ENCODE assay signal across 1 cellular context in the genomic region with DNA sequence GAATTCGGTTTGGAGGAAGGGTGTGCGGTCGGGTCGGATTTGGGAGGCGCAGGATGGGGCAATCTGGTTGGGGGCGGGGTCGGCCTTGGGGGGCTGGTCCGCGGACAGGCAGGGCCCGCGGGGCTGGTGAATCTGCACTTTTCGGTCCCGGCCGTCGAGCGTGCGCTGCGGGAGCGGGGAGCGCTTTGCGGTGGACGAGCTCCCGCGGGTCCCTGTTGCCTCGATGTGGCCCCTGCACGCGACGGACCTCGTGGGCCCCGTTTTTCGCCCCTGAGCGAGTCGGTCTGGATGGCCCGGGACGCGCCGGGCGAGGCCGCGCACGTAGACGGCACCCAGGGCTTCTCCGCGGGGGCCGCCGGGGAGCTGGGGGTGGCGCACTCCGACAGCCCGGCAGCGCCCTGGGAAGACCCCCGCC.
A peak's percentile ranks its signal among the peaks of the same experiment; 100 is the strongest.
TF ChIP-seq lines count a peak whose summit lies in the region.

No MANE protein-coding gene starts in this region.

TF ChIP-seq in HepG2, 621 proteins besides CTCF, POLR2A, EP300 and RAD21 (continues in another document):
- TF ChIP-seq ZNF142 (CRISPR knock-in tag; IDR thresholded peaks at IDR 0.05) (peak; percentile 68; the same call in 1 of the 2 replicates), ZBTB34 (CRISPR knock-in tag; IDR thresholded peaks at IDR 0.05) (no peak), THAP9 (CRISPR knock-in tag; IDR thresholded peaks at IDR 0.05; ENCODE audit: borderline replicate concordance) (no peak), HMG20A (CRISPR knock-in tag; IDR thresholded peaks at IDR 0.05; ENCODE audit: borderline replicate concordance) (no peak), ZNF768 (CRISPR knock-in tag; IDR thresholded peaks at IDR 0.05) (0 out of 2 replicates have a peak, but pooled peaks have one; percentile 8), PATZ1 (CRISPR knock-in tag; IDR thresholded peaks at IDR 0.05) (peak; percentile 37; the same call in 1 of the 2 replicates), SPEN (CRISPR knock-in tag; IDR thresholded peaks at IDR 0.05; ENCODE audit: low read depth) (0 out of 2 replicates have a peak, but pooled peaks have one; percentile 16), KMT2A (CRISPR knock-in tag; IDR thresholded peaks at IDR 0.05) (no peak), REL (CRISPR knock-in tag; conservative IDR thresholded peaks at IDR 0.05) (peak; percentile 56; the same call in 1 of the 2 replicates)
- TF ChIP-seq, protein P1, sequence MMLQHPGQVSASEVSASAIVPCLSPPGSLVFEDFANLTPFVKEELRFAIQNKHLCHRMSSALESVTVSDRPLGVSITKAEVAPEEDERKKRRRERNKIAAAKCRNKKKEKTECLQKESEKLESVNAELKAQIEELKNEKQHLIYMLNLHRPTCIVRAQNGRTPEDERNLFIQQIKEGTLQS (CRISPR knock-in tag; IDR thresholded peaks at IDR 0.05) = no peak
- TF ChIP-seq, protein P2, sequence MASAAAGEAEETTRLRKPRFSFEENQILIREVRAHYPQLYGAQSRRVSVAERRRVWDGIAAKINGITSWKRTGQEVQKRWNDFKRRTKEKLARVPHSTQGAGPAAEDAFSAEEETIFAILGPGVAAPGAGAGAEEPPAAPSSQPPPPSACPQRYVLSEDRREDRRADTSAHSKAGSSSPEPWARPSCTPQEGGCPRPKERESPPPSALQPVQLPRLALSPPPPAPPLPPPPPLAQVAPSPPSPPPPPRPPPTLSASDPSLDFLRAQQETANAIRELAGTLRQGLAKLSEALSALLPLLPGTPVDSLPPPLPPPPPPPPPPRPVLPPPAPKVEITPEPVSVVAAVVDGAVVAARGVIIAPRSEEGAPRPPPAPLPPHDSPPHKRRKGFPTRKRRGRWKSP (CRISPR knock-in tag; IDR thresholded peaks at IDR 0.05) = no peak
- TF ChIP-seq, protein P3, sequence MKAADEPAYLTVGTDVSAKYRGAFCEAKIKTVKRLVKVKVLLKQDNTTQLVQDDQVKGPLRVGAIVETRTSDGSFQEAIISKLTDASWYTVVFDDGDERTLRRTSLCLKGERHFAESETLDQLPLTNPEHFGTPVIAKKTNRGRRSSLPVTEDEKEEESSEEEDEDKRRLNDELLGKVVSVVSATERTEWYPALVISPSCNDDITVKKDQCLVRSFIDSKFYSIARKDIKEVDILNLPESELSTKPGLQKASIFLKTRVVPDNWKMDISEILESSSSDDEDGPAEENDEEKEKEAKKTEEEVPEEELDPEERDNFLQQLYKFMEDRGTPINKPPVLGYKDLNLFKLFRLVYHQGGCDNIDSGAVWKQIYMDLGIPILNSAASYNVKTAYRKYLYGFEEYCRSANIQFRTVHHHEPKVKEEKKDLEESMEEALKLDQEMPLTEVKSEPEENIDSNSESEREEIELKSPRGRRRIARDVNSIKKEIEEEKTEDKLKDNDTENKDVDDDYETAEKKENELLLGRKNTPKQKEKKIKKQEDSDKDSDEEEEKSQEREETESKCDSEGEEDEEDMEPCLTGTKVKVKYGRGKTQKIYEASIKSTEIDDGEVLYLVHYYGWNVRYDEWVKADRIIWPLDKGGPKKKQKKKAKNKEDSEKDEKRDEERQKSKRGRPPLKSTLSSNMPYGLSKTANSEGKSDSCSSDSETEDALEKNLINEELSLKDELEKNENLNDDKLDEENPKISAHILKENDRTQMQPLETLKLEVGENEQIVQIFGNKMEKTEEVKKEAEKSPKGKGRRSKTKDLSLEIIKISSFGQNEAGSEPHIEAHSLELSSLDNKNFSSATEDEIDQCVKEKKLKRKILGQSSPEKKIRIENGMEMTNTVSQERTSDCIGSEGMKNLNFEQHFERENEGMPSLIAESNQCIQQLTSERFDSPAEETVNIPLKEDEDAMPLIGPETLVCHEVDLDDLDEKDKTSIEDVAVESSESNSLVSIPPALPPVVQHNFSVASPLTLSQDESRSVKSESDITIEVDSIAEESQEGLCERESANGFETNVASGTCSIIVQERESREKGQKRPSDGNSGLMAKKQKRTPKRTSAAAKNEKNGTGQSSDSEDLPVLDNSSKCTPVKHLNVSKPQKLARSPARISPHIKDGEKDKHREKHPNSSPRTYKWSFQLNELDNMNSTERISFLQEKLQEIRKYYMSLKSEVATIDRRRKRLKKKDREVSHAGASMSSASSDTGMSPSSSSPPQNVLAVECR (CRISPR knock-in tag; IDR thresholded peaks at IDR 0.05; ENCODE audit: borderline replicate concordance) = no peak; the same call in 1 of the 2 replicates
- TF ChIP-seq, protein P4, sequence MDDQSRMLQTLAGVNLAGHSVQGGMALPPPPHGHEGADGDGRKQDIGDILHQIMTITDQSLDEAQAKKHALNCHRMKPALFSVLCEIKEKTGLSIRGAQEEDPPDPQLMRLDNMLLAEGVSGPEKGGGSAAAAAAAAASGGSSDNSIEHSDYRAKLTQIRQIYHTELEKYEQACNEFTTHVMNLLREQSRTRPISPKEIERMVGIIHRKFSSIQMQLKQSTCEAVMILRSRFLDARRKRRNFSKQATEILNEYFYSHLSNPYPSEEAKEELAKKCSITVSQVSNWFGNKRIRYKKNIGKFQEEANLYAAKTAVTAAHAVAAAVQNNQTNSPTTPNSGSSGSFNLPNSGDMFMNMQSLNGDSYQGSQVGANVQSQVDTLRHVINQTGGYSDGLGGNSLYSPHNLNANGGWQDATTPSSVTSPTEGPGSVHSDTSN (CRISPR knock-in tag; IDR thresholded peaks at IDR 0.05; ENCODE audit: borderline replicate concordance) = no peak
- TF ChIP-seq, protein P5, sequence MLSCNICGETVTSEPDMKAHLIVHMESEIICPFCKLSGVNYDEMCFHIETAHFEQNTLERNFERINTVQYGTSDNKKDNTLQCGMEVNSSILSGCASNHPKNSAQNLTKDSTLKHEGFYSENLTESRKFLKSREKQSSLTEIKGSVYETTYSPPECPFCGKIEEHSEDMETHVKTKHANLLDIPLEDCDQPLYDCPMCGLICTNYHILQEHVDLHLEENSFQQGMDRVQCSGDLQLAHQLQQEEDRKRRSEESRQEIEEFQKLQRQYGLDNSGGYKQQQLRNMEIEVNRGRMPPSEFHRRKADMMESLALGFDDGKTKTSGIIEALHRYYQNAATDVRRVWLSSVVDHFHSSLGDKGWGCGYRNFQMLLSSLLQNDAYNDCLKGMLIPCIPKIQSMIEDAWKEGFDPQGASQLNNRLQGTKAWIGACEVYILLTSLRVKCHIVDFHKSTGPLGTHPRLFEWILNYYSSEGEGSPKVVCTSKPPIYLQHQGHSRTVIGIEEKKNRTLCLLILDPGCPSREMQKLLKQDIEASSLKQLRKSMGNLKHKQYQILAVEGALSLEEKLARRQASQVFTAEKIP (CRISPR knock-in tag; IDR thresholded peaks at IDR 0.05; ENCODE audit: borderline replicate concordance) = 0 out of 2 replicates have a peak, but pooled peaks have one; percentile 57
- TF ChIP-seq, protein P6, sequence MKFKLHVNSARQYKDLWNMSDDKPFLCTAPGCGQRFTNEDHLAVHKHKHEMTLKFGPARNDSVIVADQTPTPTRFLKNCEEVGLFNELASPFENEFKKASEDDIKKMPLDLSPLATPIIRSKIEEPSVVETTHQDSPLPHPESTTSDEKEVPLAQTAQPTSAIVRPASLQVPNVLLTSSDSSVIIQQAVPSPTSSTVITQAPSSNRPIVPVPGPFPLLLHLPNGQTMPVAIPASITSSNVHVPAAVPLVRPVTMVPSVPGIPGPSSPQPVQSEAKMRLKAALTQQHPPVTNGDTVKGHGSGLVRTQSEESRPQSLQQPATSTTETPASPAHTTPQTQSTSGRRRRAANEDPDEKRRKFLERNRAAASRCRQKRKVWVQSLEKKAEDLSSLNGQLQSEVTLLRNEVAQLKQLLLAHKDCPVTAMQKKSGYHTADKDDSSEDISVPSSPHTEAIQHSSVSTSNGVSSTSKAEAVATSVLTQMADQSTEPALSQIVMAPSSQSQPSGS (CRISPR knock-in tag; IDR thresholded peaks at IDR 0.05) = no peak
- TF ChIP-seq, protein P7, sequence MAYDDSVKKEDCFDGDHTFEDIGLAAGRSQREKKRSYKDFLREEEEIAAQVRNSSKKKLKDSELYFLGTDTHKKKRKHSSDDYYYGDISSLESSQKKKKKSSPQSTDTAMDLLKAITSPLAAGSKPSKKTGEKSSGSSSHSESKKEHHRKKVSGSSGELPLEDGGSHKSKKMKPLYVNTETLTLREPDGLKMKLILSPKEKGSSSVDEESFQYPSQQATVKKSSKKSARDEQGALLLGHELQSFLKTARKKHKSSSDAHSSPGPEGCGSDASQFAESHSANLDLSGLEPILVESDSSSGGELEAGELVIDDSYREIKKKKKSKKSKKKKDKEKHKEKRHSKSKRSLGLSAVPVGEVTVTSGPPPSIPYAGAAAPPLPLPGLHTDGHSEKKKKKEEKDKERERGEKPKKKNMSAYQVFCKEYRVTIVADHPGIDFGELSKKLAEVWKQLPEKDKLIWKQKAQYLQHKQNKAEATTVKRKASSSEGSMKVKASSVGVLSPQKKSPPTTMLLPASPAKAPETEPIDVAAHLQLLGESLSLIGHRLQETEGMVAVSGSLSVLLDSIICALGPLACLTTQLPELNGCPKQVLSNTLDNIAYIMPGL (CRISPR knock-in tag; IDR thresholded peaks at IDR 0.05; ENCODE audit: borderline replicate concordance in 1 of 2, low read depth in 1 of 2) = 0 out of 4 replicates have a peak, but pooled peaks of 1 of the 2 experiments have one; percentile 8
